In the genomic region with DNA sequence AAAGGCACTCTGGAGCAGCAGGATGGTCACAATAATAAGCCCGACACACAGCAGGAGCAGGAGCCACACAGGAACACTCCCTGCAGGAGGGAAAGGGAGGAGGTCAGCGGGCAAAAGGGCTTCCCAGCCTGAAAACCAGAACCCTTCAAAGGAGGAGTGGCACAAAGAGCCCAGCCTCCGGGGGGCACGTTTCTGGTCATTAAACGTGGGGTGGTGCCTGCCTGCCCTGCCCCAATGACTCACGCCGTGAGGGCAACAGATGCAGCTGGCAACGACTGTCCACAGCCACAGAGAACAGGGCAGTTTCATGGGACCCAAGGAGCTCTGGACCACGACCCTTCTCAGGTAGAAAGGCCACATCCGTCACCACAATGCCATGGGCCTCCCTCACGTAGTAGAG, we compare ENCODE assay signal across 21 cellular contexts. TPM values are rescaled to one million over a fixed set of nuclear protein-coding genes. Genes with fewer than 3 reads are reported as not detected.
"Had no signal": no experiment of that assay in that cellular context is flagged by ENCODE, and none has a peak within 500 bp of the region (broad histone marks: within the 10 kb centered on the region; RNA-seq: fewer than 3 reads in every experiment).

No MANE protein-coding gene starts in this region.

- H3K27ac ChIP-seq: epithelial cell of prostate, heart right ventricle, left lung, SJCRH30, VCaP had no signal

- H3K9me3 ChIP-seq: gastrocnemius medialis, heart right ventricle, left lung, SJCRH30 had no signal

- H3K27me3 Mint-ChIP-seq: memory B cell had no signal

- H3K4me3 ChIP-seq: gastrocnemius medialis, heart right ventricle, left lung, SJCRH30 had no signal

- DNase-seq: activated CD4-positive, alpha-beta T cell treated with anti-CD3 and anti-CD28 coated beads for 48 hours; activated gamma-delta T cell treated with Interleukin-2 at 50 U/mL for 16 hours; activated T-cell treated with anti-CD3 and anti-CD28 coated beads for 4 hours; central memory CD4-positive, alpha-beta T cell; cortex of kidney; effector CD8-positive, alpha-beta T cell; gastrocnemius medialis; heart right ventricle; left lung; right cardiac atrium; SJCRH30; stimulated activated CD4-positive, alpha-beta T cell treated with anti-CD3 and anti-CD28 coated beads, Interleukin-1b, Interleukin-23, amount 100 ng/mL, for 48 hours; stimulated activated naive CD4-positive, alpha-beta T cell; substantia nigra; SW 1271; trophoblast cell had no signal

- ATAC-seq: gastrocnemius medialis, heart right ventricle, left lung, right cardiac atrium had no signal

- H3K27ac Mint-ChIP-seq: memory B cell, progenitor cell of endocrine pancreas had no signal

- H3K27me3 ChIP-seq: gastrocnemius medialis, heart right ventricle, left lung, SJCRH30 had no signal

- H3K9me3 Mint-ChIP-seq: memory B cell had no signal

RNA-seq across cellular contexts. Expression of gene PRR30, which starts 7.8 kb away (rescaled TPM):
- total RNA-seq: activated CD8-positive, alpha-beta memory T cell treated with anti-CD3 and anti-CD28 coated beads for 36 hours; gastrocnemius medialis; heart right ventricle; left lung; progenitor cell of endocrine pancreas; right cardiac atrium; SJCRH30 had no signal

RNA-seq across cellular contexts. Expression of gene ABHD1, which starts 7.8 kb away (rescaled TPM):
- total RNA-seq: left lung, SJCRH30 had no signal

RNA-seq across cellular contexts. Expression of gene CGREF1, which starts 12.5 kb away (rescaled TPM):
- total RNA-seq: SJCRH30 had no signal

RNA-seq across cellular contexts. Expression of gene TCF23, which starts 17.4 kb away (rescaled TPM):
- total RNA-seq: activated CD8-positive, alpha-beta memory T cell treated with anti-CD3 and anti-CD28 coated beads for 36 hours; progenitor cell of endocrine pancreas; SJCRH30 had no signal
